In genomic region chr4:13056630-13057187, GRCh38 we compare ENCODE assay signal across 15 cellular contexts.
"Had no signal": no experiment of that assay in that cellular context is flagged by ENCODE, and none has a peak within 500 bp of the region (broad histone marks: within the 10 kb centered on the region; RNA-seq: fewer than 3 reads in every experiment).

No MANE protein-coding gene starts in this region.

- ATAC-seq: foreskin keratinocyte; left colon; mucosa of descending colon; naive thymus-derived CD8-positive, alpha-beta T cell; stimulated activated effector memory CD8-positive, alpha-beta T cell treated with anti-CD3 and anti-CD28 coated beads, Interleukin-12 subunit alpha, Interleukin-12 subunit beta, amount 100 ng/mL, for 72 hours had no signal

- H3K27me3 ChIP-seq: foreskin keratinocyte, neutrophil had no signal

- DNase-seq: effector CD4-positive, alpha-beta T cell; endodermal cell; erythroblast; foreskin keratinocyte; head of caudate nucleus; hippocampal formation; left colon; mammary epithelial cell; mucosa of descending colon; naive thymus-derived CD8-positive, alpha-beta T cell; stimulated activated CD4-positive, alpha-beta T cell treated with anti-CD3 and anti-CD28 coated beads, Interleukin-4, amount 100 ng/mL, for 1 hour; stimulated activated CD8-positive, alpha-beta memory T cell treated with anti-CD3 and anti-CD28 coated beads, Interleukin-4, amount 100 ng/mL, for 48 hours had no signal

- H3K4me1 ChIP-seq: foreskin keratinocyte had no signal

- H3K4me3 ChIP-seq: coronary artery, mucosa of descending colon had no signal

- H3K27ac ChIP-seq: foreskin keratinocyte, neutrophil had no signal

- H3K9me3 ChIP-seq: mucosa of descending colon, neutrophil had no signal

- H3K36me3 ChIP-seq: neutrophil had no signal
